In the genomic region with DNA sequence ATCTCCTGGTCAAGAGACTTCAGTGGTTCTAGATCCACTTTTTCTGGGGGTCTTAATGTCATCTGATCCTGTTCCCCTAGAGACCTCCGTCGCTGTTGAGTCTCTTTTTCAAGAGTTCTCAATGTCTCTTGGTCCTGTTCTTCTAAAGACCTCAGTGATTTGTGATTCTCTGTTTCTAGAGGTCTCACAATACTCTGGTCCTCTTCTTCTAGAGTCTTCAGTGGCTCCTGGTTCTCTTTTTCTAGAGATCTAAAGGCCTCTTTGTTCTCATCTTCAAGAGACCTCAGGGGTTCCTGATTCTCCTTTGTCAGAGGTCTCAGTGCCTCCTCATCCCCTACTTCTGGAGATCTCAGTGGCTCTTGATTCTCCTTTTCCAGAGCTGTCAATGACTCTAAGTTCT, we compare ENCODE assay signal across 25 cellular contexts. TPM values are rescaled to one million over a fixed set of nuclear protein-coding genes. Genes with fewer than 3 reads are reported as not detected.
"Had no signal": no experiment of that assay in that cellular context is flagged by ENCODE, and none has a peak within 500 bp of the region (broad histone marks: within the 10 kb centered on the region; RNA-seq: fewer than 3 reads in every experiment).

No MANE protein-coding gene starts in this region.

- H3K4me1 Mint-ChIP-seq: activated naive CD4-positive, alpha-beta T cell treated with anti-CD3 and anti-CD28 coated beads, Interleukin-2, amount 10 ng/mL, durations not matched to agents 7 days and 5 days; activated naive CD8-positive, alpha-beta T cell treated with anti-CD3 and anti-CD28 coated beads, Interleukin-2, amount 50 U/mL, for 24 hours had no signal

- H3K36me3 ChIP-seq: prostate gland, right lobe of liver, thyroid gland had no signal

- ATAC-seq: activated naive CD8-positive, alpha-beta T cell treated with anti-CD3 and anti-CD28 coated beads, Interleukin-2, amount 50 U/mL, for 24 hours; right lobe of liver; WTC11 had no signal

- H3K4me1 ChIP-seq: right lobe of liver had no signal

- H3K27me3 ChIP-seq: right lobe of liver had no signal

- H3K4me3 ChIP-seq: esophagus muscularis mucosa, prostate gland, right lobe of liver, SK-N-MC, spleen, thyroid gland had no signal

- H3K9me3 ChIP-seq: esophagus muscularis mucosa, prostate gland, right lobe of liver, spleen, thyroid gland had no signal

- DNase-seq: activated CD4-positive, alpha-beta memory T cell treated with anti-CD3 and anti-CD28 coated beads for 36 hours; activated CD4-positive, alpha-beta T cell treated with anti-CD3 and anti-CD28 coated beads for 4 hours; activated effector memory CD4-positive, alpha-beta T cell treated with Interleukin-2 at 50 U/mL for 16 hours; activated naive CD4-positive, alpha-beta T cell treated with anti-CD3 and anti-CD28 coated beads, Interleukin-2, amount 10 ng/mL, durations not matched to agents 7 days and 5 days; activated naive CD8-positive, alpha-beta T cell treated with anti-CD3 and anti-CD28 coated beads, Interleukin-2, amount 50 U/mL, for 24 hours; activated T-cell treated with anti-CD3 and anti-CD28 coated beads, Interleukin-2, amount 50 U/mL, for 24 hours; anterior cingulate cortex; cerebellar nuclear complex; cortex of kidney; hippocampal formation; mammary epithelial cell; midbrain; right lobe of liver; spleen; stimulated activated CD4-positive, alpha-beta T cell treated with anti-CD3 and anti-CD28 coated beads, Interleukin-4, amount 100 ng/mL, for 4 hours; stimulated activated naive CD4-positive, alpha-beta T cell treated with Interleukin-2 at 50 U/mL for 16 hours; thyroid gland had no signal

- H3K27ac ChIP-seq: prostate gland, right lobe of liver, SK-N-MC, thyroid gland had no signal

- H3K9me3 Mint-ChIP-seq: activated CD4-positive, alpha-beta memory T cell treated with anti-CD3 and anti-CD28 coated beads for 36 hours; activated naive CD4-positive, alpha-beta T cell treated with anti-CD3 and anti-CD28 coated beads, Interleukin-2, amount 10 ng/mL, durations not matched to agents 7 days and 5 days; activated naive CD8-positive, alpha-beta T cell treated with anti-CD3 and anti-CD28 coated beads, Interleukin-2, amount 50 U/mL, for 24 hours; activated T-cell treated with anti-CD3 and anti-CD28 coated beads, Interleukin-2, amount 50 U/mL, for 24 hours had no signal

- H3K4me3 Mint-ChIP-seq: activated CD4-positive, alpha-beta memory T cell treated with anti-CD3 and anti-CD28 coated beads for 36 hours; activated naive CD4-positive, alpha-beta T cell treated with anti-CD3 and anti-CD28 coated beads, Interleukin-2, amount 10 ng/mL, durations not matched to agents 7 days and 5 days; activated naive CD8-positive, alpha-beta T cell treated with anti-CD3 and anti-CD28 coated beads, Interleukin-2, amount 50 U/mL, for 24 hours; activated T-cell treated with anti-CD3 and anti-CD28 coated beads, Interleukin-2, amount 50 U/mL, for 24 hours; WTC11 had no signal

- H3K27ac Mint-ChIP-seq: activated CD4-positive, alpha-beta memory T cell treated with anti-CD3 and anti-CD28 coated beads for 36 hours; activated naive CD4-positive, alpha-beta T cell treated with anti-CD3 and anti-CD28 coated beads, Interleukin-2, amount 10 ng/mL, durations not matched to agents 7 days and 5 days; activated naive CD8-positive, alpha-beta T cell treated with anti-CD3 and anti-CD28 coated beads, Interleukin-2, amount 50 U/mL, for 24 hours; activated T-cell treated with anti-CD3 and anti-CD28 coated beads, Interleukin-2, amount 50 U/mL, for 24 hours had no signal

- H3K36me3 Mint-ChIP-seq: activated CD4-positive, alpha-beta memory T cell treated with anti-CD3 and anti-CD28 coated beads for 36 hours; activated naive CD4-positive, alpha-beta T cell treated with anti-CD3 and anti-CD28 coated beads, Interleukin-2, amount 10 ng/mL, durations not matched to agents 7 days and 5 days had no signal

RNA-seq across cellular contexts. Expression of a gene that starts 5.4 kb away (rescaled TPM):
- total RNA-seq: T-helper 2 cell treated with Interferon-gamma antibody and Interleukin-4, amounts not matched to agents 100 ng/mL and 5 ng/mL, for 36 hours had no signal

RNA-seq across cellular contexts. Expression of a gene that starts 29.9 kb away (rescaled TPM):
- total RNA-seq: activated CD4-positive, alpha-beta memory T cell treated with anti-CD3 and anti-CD28 coated beads for 36 hours; mammary epithelial cell; right lobe of liver; spleen; subcutaneous adipose tissue; T-helper 2 cell treated with Interferon-gamma antibody and Interleukin-4, amounts not matched to agents 100 ng/mL and 5 ng/mL, for 36 hours had no signal
- polyA plus RNA-seq: mammary epithelial cell, neural cell had no signal

RNA-seq across cellular contexts. Expression of a gene that starts 52.6 kb away (rescaled TPM):
- total RNA-seq: mammary epithelial cell; right lobe of liver; T-helper 2 cell treated with Interferon-gamma antibody and Interleukin-4, amounts not matched to agents 100 ng/mL and 5 ng/mL, for 36 hours; urinary bladder had no signal
- polyA plus RNA-seq: mammary epithelial cell had no signal
